14 cellular contexts compared by ENCODE assay signal in the genomic region with DNA sequence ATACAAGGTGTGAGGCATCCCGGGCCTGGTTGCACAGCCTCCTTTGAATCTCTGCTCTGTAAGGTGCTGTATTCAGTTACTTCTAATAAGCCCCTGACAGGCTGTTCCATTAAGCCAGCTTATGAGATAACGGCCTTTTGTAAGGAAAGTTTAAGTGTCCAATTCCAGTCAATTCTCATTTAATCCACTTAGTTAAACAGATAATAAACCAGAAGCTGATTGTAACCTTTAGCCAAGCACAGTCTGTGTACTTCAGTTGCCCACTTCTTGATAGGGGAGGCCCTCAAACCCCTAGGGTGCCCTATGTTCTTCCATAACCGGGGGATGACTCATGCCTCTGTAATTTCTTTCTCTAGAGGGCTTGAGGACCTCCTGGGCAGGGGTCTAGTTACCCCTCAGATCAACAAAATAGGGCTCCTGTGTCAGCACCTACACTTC.
DNase-seq lines count a peak whose midpoint lies in the region; ATAC-seq and TF ChIP-seq lines count a peak whose summit lies in the region.
"Had no signal": no experiment of that assay in that cellular context is flagged by ENCODE, and none has a peak within 500 bp of the region (broad histone marks: within the 10 kb centered on the region; RNA-seq: fewer than 3 reads in every experiment).

No MANE protein-coding gene starts in this region.

- H3K36me3 ChIP-seq in HUES6 (ENCODE audit: control insufficient read depth, insufficient read depth, low read length), result no peaks in the 10 kb centered on the region

- no peak overlapping the region for H3K9ac ChIP-seq in HUES6 (ENCODE audit: low read length)

- H3K4me3 Mint-ChIP-seq in glutamatergic neuron (ENCODE audit: unreplicated experiment), result no peak overlapping the region
- H3K4me3 Mint-ChIP-seq: nephron; T-helper 2 cell treated with Interferon-gamma antibody and Interleukin-4, amounts not matched to agents 5 μg/mL and 100 μg/mL, for 36 hours had no signal

- H3K27ac Mint-ChIP-seq in glutamatergic neuron (ENCODE audit: unreplicated experiment), result peak overlapping the region; percentile 36
- H3K27ac Mint-ChIP-seq: nephron; T-helper 2 cell treated with Interferon-gamma antibody and Interleukin-4, amounts not matched to agents 5 μg/mL and 100 μg/mL, for 36 hours had no signal

- H3K9me3 Mint-ChIP-seq in glutamatergic neuron (ENCODE audit: unreplicated experiment), result no peaks in the 10 kb centered on the region
- H3K9me3 Mint-ChIP-seq: T-helper 2 cell treated with Interferon-gamma antibody and Interleukin-4, amounts not matched to agents 5 μg/mL and 100 μg/mL, for 36 hours had no signal

- peaks cover 17% of the 10 kb centered on the region for H3K4me1 ChIP-seq in HUES6 (ENCODE audit: control insufficient read depth, insufficient read depth, low read length)

- H3K9me3 ChIP-seq in HUES6 (ENCODE audit: control insufficient read depth, insufficient read depth, low read depth, low read length), result no peaks in the 10 kb centered on the region
- H3K9me3 ChIP-seq: body of pancreas had no signal

- H3K27ac ChIP-seq in HUES6 (ENCODE audit: low read depth, low read length), result peak overlapping the region; percentile 2; the same call in 1 of the 2 replicates
- H3K27ac ChIP-seq: body of pancreas, RWPE1 had no signal

- no peak for TF ChIP-seq CTCF in glutamatergic neuron (IDR thresholded peaks at IDR 0.05; ENCODE audit: partially characterized antibody, unreplicated experiment)

- no peaks in the 10 kb centered on the region for H3K36me3 Mint-ChIP-seq in glutamatergic neuron (ENCODE audit: unreplicated experiment)

- no peaks in the 10 kb centered on the region for H3K27me3 ChIP-seq in HUES6 (ENCODE audit: control insufficient read depth, insufficient read depth, low read length)
- H3K27me3 ChIP-seq: body of pancreas had no signal

- H3K4me3 ChIP-seq in HUES6 (ENCODE audit: low read depth, low read length), result no peak overlapping the region; the same call in 1 of the 2 replicates
- H3K4me3 ChIP-seq: body of pancreas had no signal

- peaks cover 16% of the 10 kb centered on the region for H3K4me1 Mint-ChIP-seq in glutamatergic neuron (ENCODE audit: low read depth, unreplicated experiment)

- no peak for ATAC-seq in HG02610 (IDR thresholded peaks at IDR 0.05; ENCODE audit: unreplicated experiment)
- ATAC-seq in GM18907 (IDR thresholded peaks at IDR 0.05; ENCODE audit: unreplicated experiment), result no peak
- ATAC-seq: body of pancreas, HCT116 had no signal

- peak; percentile 6 for DNase-seq in DMS 273 treated with DMSO at 0.1 percent for 48 hours (lab: John Stamatoyannopoulos, UW)
- DNase-seq in SK-N-DZ (ENCODE audit: low spot score), result peak; percentile 55
- no peak for DNase-seq in glutamatergic neuron
- DNase-seq in ureter (ENCODE audit: low spot score), result no peak
- no peak for DNase-seq in NCI-H1694 (lab: John Stamatoyannopoulos, UW)
- DNase-seq: activated CD4-positive, alpha-beta T cell treated with anti-CD3 and anti-CD28 coated beads, Interleukin-2, amount 50 U/mL, for 48 hours; body of pancreas had no signal

- H3K27me3 Mint-ChIP-seq in glutamatergic neuron (ENCODE audit: unreplicated experiment), result no peaks in the 10 kb centered on the region

Comparison
In these comparisons a context has a peak if more than half of its experiments do, and no peak if none do; other contexts are left out.
1. DNase-seq: peak in DMS 273 treated with DMSO at 0.1 percent for 48 hours (single experiment) and SK-N-DZ (single experiment); none in glutamatergic neuron (single experiment), ureter (single experiment) and NCI-H1694 (single experiment).